In the genomic region with DNA sequence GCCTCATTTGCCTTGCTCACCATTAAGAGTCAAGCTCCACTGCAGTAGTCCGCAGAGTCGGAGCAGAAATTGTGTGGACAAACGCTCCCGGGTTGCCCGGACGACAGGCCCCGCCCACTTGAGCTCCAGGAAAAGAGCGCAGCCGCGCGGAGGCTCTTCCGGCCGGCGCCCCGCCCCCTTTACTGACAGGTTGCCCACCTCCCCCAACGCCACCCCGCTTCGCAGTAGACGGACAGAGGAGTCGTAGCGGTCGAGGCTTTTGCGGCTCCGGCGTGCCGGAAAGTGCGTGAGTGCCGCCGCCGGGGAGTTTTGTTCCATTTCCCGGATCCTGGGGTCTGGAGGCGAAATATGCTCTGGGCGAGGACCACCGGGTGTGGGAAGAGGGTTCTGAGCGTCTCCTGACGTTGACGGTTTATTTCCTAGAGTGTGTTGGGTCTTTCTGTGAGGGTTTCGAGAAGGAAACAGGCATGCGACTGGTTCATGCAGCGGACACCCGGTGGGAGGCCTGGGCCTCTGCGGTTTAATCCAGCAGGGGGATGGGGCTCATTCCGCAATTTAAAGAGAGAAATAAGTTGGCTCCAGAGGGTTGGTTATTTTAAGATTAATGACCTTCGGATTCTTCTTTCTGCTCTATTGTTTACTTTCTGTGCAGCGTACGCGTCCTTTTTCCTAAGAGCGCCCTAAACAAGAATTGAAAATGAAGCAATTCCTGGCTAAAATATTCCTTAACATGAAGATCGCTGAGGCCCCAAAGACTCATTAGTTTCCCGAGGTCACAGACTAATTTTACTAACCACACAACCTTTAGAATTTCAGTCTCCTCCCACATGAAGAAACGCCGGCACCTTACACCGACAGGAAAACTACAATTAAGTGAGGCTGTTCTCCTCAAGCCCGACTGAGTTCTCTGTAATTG, we compare ENCODE assay signal across 8 cellular contexts. TPM values are rescaled to one million over a fixed set of nuclear protein-coding genes. Genes with fewer than 3 reads are reported as not detected.
A peak's percentile ranks its signal among the peaks of the same experiment; 100 is the strongest.
DNase-seq lines count a peak whose midpoint lies in the region; ATAC-seq and TF ChIP-seq lines count a peak whose summit lies in the region.

Gene DNAI7 (minus strand): TSS at position 105 of the 916 bp plus-strand sequence. CDS start 82 bp downstream, at position 23.
Gene ETFRF1 (plus strand): TSS at position 182 of the 916 bp plus-strand sequence. CDS start 8,720 bp downstream, outside the sequence.

- peak; percentile 97 for DNase-seq in CD14-positive monocyte (ENCODE audit: low spot score)
- peak; percentile 94 for DNase-seq in NCI-H748 (lab: John Stamatoyannopoulos, UW; ENCODE audit: unreplicated experiment)
- DNase-seq in activated CD4-positive, alpha-beta T cell treated with anti-CD3 and anti-CD28 coated beads, Interleukin-2, amount 50 U/mL, for 24 hours (ENCODE audit: low read depth in 1 of 2, low spot score in 1 of 2): peak; percentile 81 to 92
- peak; percentile 98 for DNase-seq in left lobe of liver (ENCODE audit: low spot score)
- peak; percentile 98 to 99 for DNase-seq in stimulated activated CD4-positive, alpha-beta T cell treated with anti-CD3 and anti-CD28 coated beads, Interleukin-2, amount 100 ng/mL, for 24 hours

- H3K27ac Mint-ChIP-seq in CD14-positive monocyte: peak within 1 kb of the TSS; percentile 93 to 99 (median 97)
- H3K27ac Mint-ChIP-seq in dendritic cell treated with granulocyte-macrophage colony-stimulating factor and Interleukin-4, amounts not matched to agents 40 ng/mL and 50 ng/mL, for 4 days: peak within 1 kb of the TSS; percentile 96

- H3K27me3 Mint-ChIP-seq in CD14-positive monocyte (ENCODE audit: low read depth in 3 of 3): peaks cover 0 to 2% (median 1%) of the 10 kb centered on the region in 3 donors
- H3K27me3 Mint-ChIP-seq in dendritic cell treated with granulocyte-macrophage colony-stimulating factor and Interleukin-4, amounts not matched to agents 40 ng/mL and 50 ng/mL, for 4 days: no peaks in the 10 kb centered on the region

- H3K36me3 Mint-ChIP-seq in CD14-positive monocyte: peaks cover 4 to 11% of the 10 kb centered on the region in 2 donors
- peaks cover 17% of the 10 kb centered on the region for H3K36me3 Mint-ChIP-seq in dendritic cell treated with granulocyte-macrophage colony-stimulating factor and Interleukin-4, amounts not matched to agents 40 ng/mL and 50 ng/mL, for 4 days (ENCODE audit: low read depth)

- ATAC-seq in GM19395 (IDR thresholded peaks at IDR 0.05; ENCODE audit: unreplicated experiment): peak; percentile 95
- ATAC-seq in HG03558 (IDR thresholded peaks at IDR 0.05; ENCODE audit: extremely low read depth, unreplicated experiment): peak; percentile 49
- ATAC-seq in left lobe of liver: peak; percentile 99

- H3K4me1 Mint-ChIP-seq in CD14-positive monocyte: peaks cover 24% of the 10 kb centered on the region
- peaks cover 17% of the 10 kb centered on the region for H3K4me1 Mint-ChIP-seq in dendritic cell treated with granulocyte-macrophage colony-stimulating factor and Interleukin-4, amounts not matched to agents 40 ng/mL and 50 ng/mL, for 4 days (ENCODE audit: low read depth)

- intact Hi-C loops in CD14-positive monocyte (cut with micrococcal nuclease): loop anchor here in 1 of 2 donors (10.0 kb wide), 1 partner anchor 49 kb away; no protein-coding TSS in a partner anchor
- intact Hi-C loops in dendritic cell treated with granulocyte-macrophage colony-stimulating factor and Interleukin-4, amounts not matched to agents 40 ng/mL and 50 ng/mL, for 4 days (cut with micrococcal nuclease): loop anchor here (1.0 kb wide), 1 partner anchor 143 kb away; a partner anchor contains a TSS

- TF ChIP-seq CTCF in CD14-positive monocyte (IDR thresholded peaks at IDR 0.05): no peak

- H3K9me3 Mint-ChIP-seq in CD14-positive monocyte: peaks cover 0 to 1% (median 0%) of the 10 kb centered on the region in 7 donors
- no peaks in the 10 kb centered on the region for H3K9me3 Mint-ChIP-seq in dendritic cell treated with granulocyte-macrophage colony-stimulating factor and Interleukin-4, amounts not matched to agents 40 ng/mL and 50 ng/mL, for 4 days

- peak within 1 kb of the TSS; percentile 97 to 99 for H3K4me3 Mint-ChIP-seq in CD14-positive monocyte
- H3K4me3 Mint-ChIP-seq in dendritic cell treated with granulocyte-macrophage colony-stimulating factor and Interleukin-4, amounts not matched to agents 40 ng/mL and 50 ng/mL, for 4 days: peak within 1 kb of the TSS; percentile 91

RNA-seq across cellular contexts. Expression of gene DNAI7, which starts in this region (rescaled TPM):
- not detected for polyA plus RNA-seq in CD14-positive monocyte
- total RNA-seq in left lobe of liver: not detected

RNA-seq across cellular contexts. Expression of gene ETFRF1, which starts in this region (rescaled TPM):
- polyA plus RNA-seq in CD14-positive monocyte: 10 to 100 TPM; 16.0 to 28.9 TPM
- total RNA-seq in left lobe of liver: 23.5 TPM

Comparison
In these comparisons a context has a peak if more than half of its experiments do, and no peak if none do; other contexts are left out.
1. Peak in every context shown above with its lines: DNase-seq and ATAC-seq.
2. ATAC-seq: peak in every context shown above with its lines; median percentile 99 in left lobe of liver; 95 in GM19395; 49 in HG03558.